10 cellular contexts compared by ENCODE assay signal in the genomic region with DNA sequence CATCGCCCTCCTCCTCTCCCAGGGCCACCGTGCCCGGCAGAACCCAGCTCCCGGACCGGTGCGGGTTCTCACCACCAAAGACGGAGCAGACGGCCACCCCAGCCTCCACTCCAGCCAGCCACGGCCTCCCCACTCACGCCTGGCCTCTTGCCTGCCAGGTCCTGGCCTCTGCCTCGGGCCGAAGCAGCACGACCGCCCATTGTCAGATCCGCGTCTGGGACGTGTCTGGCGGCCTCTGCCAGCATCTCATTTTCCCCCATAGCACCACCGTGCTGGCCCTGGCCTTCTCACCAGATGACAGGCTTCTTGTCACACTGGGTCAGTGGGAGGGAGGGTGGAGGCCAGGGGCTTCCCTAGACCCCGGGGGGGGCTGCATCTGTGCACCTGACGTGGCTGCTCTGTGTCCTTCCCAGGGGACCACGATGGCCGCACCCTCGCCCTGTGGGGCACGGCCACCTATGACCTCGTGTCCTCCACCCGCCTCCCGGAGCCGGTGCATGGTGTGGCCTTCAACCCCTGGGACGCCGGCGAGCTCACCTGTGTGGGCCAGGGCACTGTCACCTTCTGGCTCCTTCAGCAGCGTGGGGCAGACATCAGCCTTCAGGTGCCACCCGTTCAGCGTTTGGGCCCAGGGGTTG. TPM values are rescaled to one million over a fixed set of nuclear protein-coding genes. Genes with fewer than 3 reads are reported as not detected.
DNase-seq lines count a peak whose midpoint lies in the region; ATAC-seq, FAIRE-seq and TF ChIP-seq lines count a peak whose summit lies in the region.
"Had no signal": no experiment of that assay in that cellular context is flagged by ENCODE, and none has a peak within 500 bp of the region (broad histone marks: within the 10 kb centered on the region; RNA-seq: fewer than 3 reads in every experiment).

No MANE protein-coding gene starts in this region.

- no peak for DNase-seq in astrocyte (ENCODE audit: low read depth)
- DNase-seq in naive B cell: no peak
- DNase-seq in stimulated activated CD4-positive, alpha-beta T cell treated with anti-CD3 and anti-CD28 coated beads, Interleukin-4, amount 100 ng/mL, for 1 hour: no peak
- no peak for DNase-seq in Calu3
- DNase-seq in NCI-H510A treated with DMSO at 0.1 percent for 48 hours (lab: John Stamatoyannopoulos, UW): no peak
- DNase-seq: NCI-H1436 had no signal

- no peaks in the 10 kb centered on the region for H3K27me3 ChIP-seq in BLaER1 treated with 17β-estradiol and CSF1 and Interleukin-3, amounts not matched to agents 10 nM and 100 nM
- no peaks in the 10 kb centered on the region for H3K27me3 ChIP-seq in astrocyte (ENCODE audit: insufficient read depth, low read length)

- no peak overlapping the region for H3K4me3 ChIP-seq in BLaER1 treated with 17β-estradiol and CSF1 and Interleukin-3, amounts not matched to agents 10 nM and 100 nM
- no peak overlapping the region for H3K4me3 ChIP-seq in astrocyte (ENCODE audit: insufficient read depth, low read depth, low read length)

- intact Hi-C loops in Calu3 (cut with micrococcal nuclease; ENCODE audit: unreplicated experiment): no loop called here

- no peak overlapping the region for H2AFZ ChIP-seq in astrocyte (ENCODE audit: low read depth, low read length)

- H3K36me3 ChIP-seq in BLaER1 treated with 17β-estradiol and CSF1 and Interleukin-3, amounts not matched to agents 10 nM and 100 nM: peaks cover 0 to 54% (median 33%) of the 10 kb centered on the region in 11 experiments; a peak in 20 of 22 replicates
- no peaks in the 10 kb centered on the region for H3K36me3 ChIP-seq in astrocyte (ENCODE audit: insufficient read depth, low read length)

- peaks cover 0 to 51% (median 0%) of the 10 kb centered on the region in 11 experiments; a peak in 5 of 22 replicates for H4K20me1 ChIP-seq in BLaER1 treated with 17β-estradiol and CSF1 and Interleukin-3, amounts not matched to agents 10 nM and 100 nM
- H4K20me1 ChIP-seq in astrocyte (ENCODE audit: insufficient read depth, low read length): no peaks in the 10 kb centered on the region

- CTCF ChIA-PET in Calu3 (lab: Charles Lee): no interaction called here

- H3K9me3 ChIP-seq in BLaER1 treated with 17β-estradiol and CSF1 and Interleukin-3, amounts not matched to agents 10 nM and 100 nM (replicated peaks in 1 of 11): no peaks in the 10 kb centered on the region
- no peaks in the 10 kb centered on the region for H3K9me3 ChIP-seq in astrocyte (ENCODE audit: insufficient read depth, low read depth, low read length)

- H3K9me3 Mint-ChIP-seq in astrocyte (ENCODE audit: unreplicated experiment) (no peaks in the 10 kb centered on the region), naive B cell (no peaks in the 10 kb centered on the region), Calu3 (ENCODE audit: low read depth, unreplicated experiment) (no peaks in the 10 kb centered on the region)

- no peaks in the 10 kb centered on the region for H3K79me2 ChIP-seq in astrocyte (ENCODE audit: insufficient read depth, low read length)

- ATAC-seq in HG02981 (IDR thresholded peaks at IDR 0.05; ENCODE audit: unreplicated experiment) (peak; percentile 6), naive B cell (ENCODE audit: low read depth in 2 of 2) (no peak), HG03135 (IDR thresholded peaks at IDR 0.05; ENCODE audit: unreplicated experiment) (no peak)

- TF ChIP-seq CTCF in astrocyte (IDR thresholded peaks at IDR 0.05; ENCODE audit: insufficient read depth, low read depth, low read length) (no peak), Calu3 (IDR thresholded peaks at IDR 0.05; ENCODE audit: unreplicated experiment) (no peak)

- H3K4me1 ChIP-seq in BLaER1 treated with 17β-estradiol and CSF1 and Interleukin-3, amounts not matched to agents 10 nM and 100 nM: peaks cover 14 to 43% (median 29%) of the 10 kb centered on the region in 10 experiments
- no peaks in the 10 kb centered on the region for H3K4me1 ChIP-seq in astrocyte (ENCODE audit: insufficient read depth, low read length)

- H3K4me3 Mint-ChIP-seq in astrocyte (ENCODE audit: unreplicated experiment) (peak overlapping the region; percentile 5), naive B cell (peak overlapping the region in 6 of 8 donors; percentile 18 to 60 (median 40)), Calu3 (ENCODE audit: low read depth, unreplicated experiment) (no peak overlapping the region)

- FAIRE-seq in astrocyte (lab: Jason Lieb, UNC): no peak

- peak overlapping the region; percentile 31 to 70 (median 55); a peak in 19 of 22 replicates for H3K4me2 ChIP-seq in BLaER1 treated with 17β-estradiol and CSF1 and Interleukin-3, amounts not matched to agents 10 nM and 100 nM
- H3K4me2 ChIP-seq in astrocyte (ENCODE audit: low read length): no peak overlapping the region

- H3K9ac ChIP-seq in BLaER1 treated with 17β-estradiol and CSF1 and Interleukin-3, amounts not matched to agents 10 nM and 100 nM: peak overlapping the region in 9 of 11 experiments; percentile 22 to 64 (median 54); a peak in 15 of 22 replicates
- no peak overlapping the region for H3K9ac ChIP-seq in astrocyte (ENCODE audit: low read length)

- H3K4me1 Mint-ChIP-seq in astrocyte (ENCODE audit: low read depth, unreplicated experiment) (no peaks in the 10 kb centered on the region), naive B cell (peaks cover 5 to 14% (median 6%) of the 10 kb centered on the region in 3 donors), Calu3 (ENCODE audit: low read depth, unreplicated experiment) (no peaks in the 10 kb centered on the region)

- H3K36me3 Mint-ChIP-seq in astrocyte (ENCODE audit: low read depth, unreplicated experiment) (peaks cover 2% of the 10 kb centered on the region), naive B cell (no peaks in the 10 kb centered on the region), Calu3 (ENCODE audit: insufficient read depth, unreplicated experiment) (peaks cover 32% of the 10 kb centered on the region)

- H3K27me3 Mint-ChIP-seq in astrocyte (ENCODE audit: low read depth, unreplicated experiment) (no peaks in the 10 kb centered on the region), naive B cell (no peaks in the 10 kb centered on the region), Calu3 (ENCODE audit: unreplicated experiment) (no peaks in the 10 kb centered on the region)

- no peak overlapping the region for H3K27ac Mint-ChIP-seq in astrocyte (ENCODE audit: unreplicated experiment)
- no peak overlapping the region for H3K27ac Mint-ChIP-seq in naive B cell
- no peak overlapping the region for H3K27ac Mint-ChIP-seq in Calu3 (ENCODE audit: unreplicated experiment)

- BruUV-seq in Calu3 (replicated peaks; lab: Mats Ljungman, UMichigan): no TSS peak

- peak overlapping the region in 6 of 11 experiments; percentile 1 to 56 (median 50); a peak in 7 of 22 replicates for H3K27ac ChIP-seq in BLaER1 treated with 17β-estradiol and CSF1 and Interleukin-3, amounts not matched to agents 10 nM and 100 nM
- H3K27ac ChIP-seq in astrocyte (ENCODE audit: low read depth, low read length): no peak overlapping the region
- H3K27ac ChIP-seq: epithelial cell of prostate had no signal

RNA-seq across cellular contexts. Expression of a gene that starts 6.6 kb away (rescaled TPM):
- total RNA-seq in astrocyte (87.3 and 93.2 TPM in 2 replicates), Calu3 (2022) (154 and 163 TPM in 2 replicates)
- 10 to 100 TPM; 22.1 to 49.1 (median 35.0) TPM for polyA plus RNA-seq in naive B cell (ENCODE audit: low read depth in 6 of 6)

RNA-seq across cellular contexts. Expression of a gene that starts 12.1 kb away (rescaled TPM):
- total RNA-seq in astrocyte (16.1 and 21.2 TPM in 2 replicates), Calu3 (2022) (142 and 162 TPM in 2 replicates)
- polyA plus RNA-seq in naive B cell (ENCODE audit: low read depth in 6 of 6): 1 to 10 TPM in 2 of 6 donors, under 1 TPM in 3, not detected in 1; 0.75 to 2.3 (median 0.90) TPM

RNA-seq across cellular contexts. Expression of a gene that starts 14.2 kb away (rescaled TPM):
- total RNA-seq in astrocyte: 4.0 and 4.9 TPM in 2 replicates
- polyA plus RNA-seq in naive B cell (ENCODE audit: low read depth in 6 of 6): not detected
- total RNA-seq in Calu3 (2022): 2.4 and 2.6 TPM in 2 replicates

RNA-seq across cellular contexts. Expression of a gene that starts 18.9 kb away (rescaled TPM):
- total RNA-seq in astrocyte (138 and 140 TPM in 2 replicates), Calu3 (2022) (102 and 114 TPM in 2 replicates)
- polyA plus RNA-seq in naive B cell (ENCODE audit: low read depth in 6 of 6): 100 to 1,000 TPM; 121 to 180 (median 128) TPM

RNA-seq across cellular contexts. Expression of a gene that starts 19.7 kb away (rescaled TPM):
- total RNA-seq in astrocyte (20.9 and 23.7 TPM in 2 replicates), Calu3 (2022) (56.3 and 60.7 TPM in 2 replicates)
- polyA plus RNA-seq in naive B cell (ENCODE audit: low read depth in 6 of 6): 10 to 100 TPM; 20.8 to 46.6 (median 22.7) TPM
